In the genomic region with DNA sequence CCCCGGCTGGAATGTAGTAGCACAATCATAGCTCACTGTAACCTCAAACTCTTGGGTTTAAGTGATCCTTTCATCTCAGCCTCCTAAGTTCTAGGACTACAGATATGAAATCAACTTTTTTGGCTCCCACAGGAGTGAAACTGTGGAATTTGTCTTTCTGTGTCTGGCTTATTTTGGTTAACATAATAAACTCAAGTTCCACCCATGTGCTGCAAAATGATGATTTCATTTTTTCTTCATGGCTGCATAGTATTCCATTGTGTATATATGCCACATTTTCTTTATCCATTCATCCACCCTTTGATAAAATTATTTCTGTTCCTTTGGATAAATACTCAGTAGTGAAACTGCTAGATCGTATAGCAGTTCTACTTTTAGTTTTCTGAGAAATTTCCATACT, we compare ENCODE assay signal across 15 cellular contexts. TPM values are rescaled to one million over a fixed set of nuclear protein-coding genes. Genes with fewer than 3 reads are reported as not detected.
DNase-seq lines count a peak whose midpoint lies in the region; ATAC-seq and TF ChIP-seq lines count a peak whose summit lies in the region.
"Had no signal": no experiment of that assay in that cellular context is flagged by ENCODE, and none has a peak within 500 bp of the region (broad histone marks: within the 10 kb centered on the region; RNA-seq: fewer than 3 reads in every experiment).

No MANE protein-coding gene starts in this region.

- peaks cover 42% of the 10 kb centered on the region for H3K36me3 ChIP-seq in CD4-positive, CD25-positive, alpha-beta regulatory T cell (ENCODE audit: control insufficient read depth, insufficient read depth, low read length)
- peaks cover 10 to 42% of the 10 kb centered on the region in 2 experiments; a peak in 2 of 3 replicates for H3K36me3 ChIP-seq in HEK293 (ENCODE audit: control insufficient read depth in 2 of 2, insufficient read depth in 1 of 2, low read length in 2 of 2)
- H3K36me3 ChIP-seq in endodermal cell (ENCODE audit: control insufficient read depth, insufficient read depth, low read length) = peaks cover 76% of the 10 kb centered on the region

- no peaks in the 10 kb centered on the region for H3K27me3 ChIP-seq in CD4-positive, CD25-positive, alpha-beta regulatory T cell (ENCODE audit: control insufficient read depth, insufficient read depth, low read length)
- H3K27me3 ChIP-seq in endodermal cell (ENCODE audit: control insufficient read depth, insufficient read depth, low read length, poor library complexity, severe bottlenecking) = no peaks in the 10 kb centered on the region
- H3K27me3 ChIP-seq: BE2C; BLaER1 treated with 17β-estradiol and CSF1 and Interleukin-3, amounts not matched to agents 10 nM and 100 nM had no signal

- H3K27ac Mint-ChIP-seq in CD4-positive, CD25-positive, alpha-beta regulatory T cell = peak overlapping the region in 2 of 3 donors; percentile 31 to 35
- H3K27ac Mint-ChIP-seq in endodermal cell = no peak overlapping the region
- H3K27ac Mint-ChIP-seq: GM23338 had no signal

- 94 to 96% methylated on average over 2 of the region's 2 CpGs for WGBS in endodermal cell (ENCODE audit: insufficient coverage in 1 of 2, insufficient read length in 1 of 2), 2 experiments

- H3K9me3 Mint-ChIP-seq in CD4-positive, CD25-positive, alpha-beta regulatory T cell = peaks cover 2 to 37% (median 14%) of the 10 kb centered on the region in 7 donors
- H3K9me3 Mint-ChIP-seq in endodermal cell = peaks cover 46% of the 10 kb centered on the region

- no peak overlapping the region for H3K4me3 Mint-ChIP-seq in CD4-positive, CD25-positive, alpha-beta regulatory T cell
- no peak overlapping the region for H3K4me3 Mint-ChIP-seq in endodermal cell
- H3K4me3 Mint-ChIP-seq: CD14-positive monocyte, GM23338 had no signal

- H3K9ac ChIP-seq in endodermal cell (ENCODE audit: extremely low read depth, low read length, poor library complexity, severe bottlenecking) = no peak overlapping the region
- H3K9ac ChIP-seq: BLaER1 treated with 17β-estradiol and CSF1 and Interleukin-3, amounts not matched to agents 10 nM and 100 nM had no signal

- peaks cover 3 to 8% (median 5%) of the 10 kb centered on the region in 4 donors for H3K4me1 Mint-ChIP-seq in CD4-positive, CD25-positive, alpha-beta regulatory T cell
- H3K4me1 Mint-ChIP-seq in endodermal cell = no peaks in the 10 kb centered on the region
- H3K4me1 Mint-ChIP-seq: CD14-positive monocyte, GM23338 had no signal

- no peak for TF ChIP-seq CTCF in HEK293 (tag by site-specific recombination; IDR thresholded peaks at IDR 0.05)
- no peak for TF ChIP-seq CTCF in endodermal cell (conservative IDR thresholded peaks at IDR 0.05)

- POLR2A ChIA-PET in HEK293 (lab: Yijun Ruan, JAX) = no interaction called here

- no peak for ATAC-seq in CD4-positive, CD25-positive, alpha-beta regulatory T cell (ENCODE audit: low read depth in 2 of 2)
- ATAC-seq in GM21390 (IDR thresholded peaks at IDR 0.05; ENCODE audit: unreplicated experiment) = no peak
- ATAC-seq: GM23338 had no signal

- H3K4me3 ChIP-seq in CD4-positive, CD25-positive, alpha-beta regulatory T cell (ENCODE audit: low read depth, low read length) = no peak overlapping the region
- no peak overlapping the region for H3K4me3 ChIP-seq in HEK293 (ENCODE audit: low read depth, low read length)
- H3K4me3 ChIP-seq in endodermal cell (ENCODE audit: low read length) = peak overlapping the region; percentile 42
- H3K4me3 ChIP-seq: BLaER1 treated with 17β-estradiol and CSF1 and Interleukin-3, amounts not matched to agents 10 nM and 100 nM; GM23338; HAP-1 had no signal

- DNase-seq in CD4-positive, CD25-positive, alpha-beta regulatory T cell = no peak
- no peak for DNase-seq in endodermal cell
- DNase-seq in AML-193 (lab: John Stamatoyannopoulos, UW) = no peak
- no peak for DNase-seq in OCI-M1 (lab: John Stamatoyannopoulos, UW)
- DNase-seq: BE2C; CD4-positive, alpha-beta memory T cell; COR-L47; DMS153; DND-41 had no signal

- no peaks in the 10 kb centered on the region for H3K27me3 Mint-ChIP-seq in CD4-positive, CD25-positive, alpha-beta regulatory T cell
- no peaks in the 10 kb centered on the region for H3K27me3 Mint-ChIP-seq in endodermal cell (ENCODE audit: insufficient read depth)
- H3K27me3 Mint-ChIP-seq: CD4-positive, alpha-beta memory T cell had no signal

- H3K9me3 ChIP-seq in CD4-positive, CD25-positive, alpha-beta regulatory T cell (ENCODE audit: control insufficient read depth in 2 of 2, low read length in 2 of 2) = peaks cover 8 to 19% of the 10 kb centered on the region in 2 experiments
- H3K9me3 ChIP-seq in HEK293 (ENCODE audit: control insufficient read depth, insufficient read depth, low read depth, low read length) = no peaks in the 10 kb centered on the region
- peaks cover 46% of the 10 kb centered on the region for H3K9me3 ChIP-seq in endodermal cell (ENCODE audit: control insufficient read depth, low read length)
- H3K9me3 ChIP-seq: BE2C had no signal

- no peak overlapping the region for H3K27ac ChIP-seq in CD4-positive, CD25-positive, alpha-beta regulatory T cell (ENCODE audit: insufficient read depth, low read length, poor library complexity, severe bottlenecking)
- H3K27ac ChIP-seq in HEK293 (ENCODE audit: extremely low read depth, low read depth, low read length) (no peak overlapping the region), endodermal cell (ENCODE audit: low read depth, low read length) (no peak overlapping the region)
- H3K27ac ChIP-seq: BLaER1 treated with 17β-estradiol and CSF1 and Interleukin-3, amounts not matched to agents 10 nM and 100 nM had no signal

- H3K36me3 Mint-ChIP-seq in CD4-positive, CD25-positive, alpha-beta regulatory T cell = peaks cover 77% of the 10 kb centered on the region
- peaks cover 82% of the 10 kb centered on the region for H3K36me3 Mint-ChIP-seq in endodermal cell (ENCODE audit: low read depth)

- CTCF ChIA-PET in HEK293 (lab: Yijun Ruan, JAX) = no interaction called here

- H3K4me1 ChIP-seq in CD4-positive, CD25-positive, alpha-beta regulatory T cell (ENCODE audit: control insufficient read depth, insufficient read depth, low read length, poor library complexity, severe bottlenecking) = no peaks in the 10 kb centered on the region
- H3K4me1 ChIP-seq in HEK293 (ENCODE audit: control insufficient read depth, insufficient read depth, low read length) (no peaks in the 10 kb centered on the region), endodermal cell (ENCODE audit: control insufficient read depth, insufficient read depth, low read length) (no peaks in the 10 kb centered on the region)
- H3K4me1 ChIP-seq: BE2C; BLaER1 treated with 17β-estradiol and CSF1 and Interleukin-3, amounts not matched to agents 10 nM and 100 nM; HAP-1 had no signal

TF ChIP-seq in HEK293, 187 proteins besides CTCF, POLR2A, EP300 and RAD21 (continues in another document):
- TF ChIP-seq ZNF48 (tag by site-specific recombination; IDR thresholded peaks at IDR 0.05) (no peak), ZNF146 (tag by site-specific recombination; IDR thresholded peaks at IDR 0.05) (peak; percentile 96), ZNF350 (tag by site-specific recombination; IDR thresholded peaks at IDR 0.05) (no peak), WT1 (tag by site-specific recombination; IDR thresholded peaks at IDR 0.05) (no peak), ZNF585B (tag by site-specific recombination; IDR thresholded peaks at IDR 0.05) (no peak), ZBTB1 (tag by site-specific recombination; IDR thresholded peaks at IDR 0.05) (no peak), MEIS1 (CRISPR knock-in tag; IDR thresholded peaks at IDR 0.05; ENCODE audit: borderline replicate concordance) (no peak)
- TF ChIP-seq, protein P1, sequence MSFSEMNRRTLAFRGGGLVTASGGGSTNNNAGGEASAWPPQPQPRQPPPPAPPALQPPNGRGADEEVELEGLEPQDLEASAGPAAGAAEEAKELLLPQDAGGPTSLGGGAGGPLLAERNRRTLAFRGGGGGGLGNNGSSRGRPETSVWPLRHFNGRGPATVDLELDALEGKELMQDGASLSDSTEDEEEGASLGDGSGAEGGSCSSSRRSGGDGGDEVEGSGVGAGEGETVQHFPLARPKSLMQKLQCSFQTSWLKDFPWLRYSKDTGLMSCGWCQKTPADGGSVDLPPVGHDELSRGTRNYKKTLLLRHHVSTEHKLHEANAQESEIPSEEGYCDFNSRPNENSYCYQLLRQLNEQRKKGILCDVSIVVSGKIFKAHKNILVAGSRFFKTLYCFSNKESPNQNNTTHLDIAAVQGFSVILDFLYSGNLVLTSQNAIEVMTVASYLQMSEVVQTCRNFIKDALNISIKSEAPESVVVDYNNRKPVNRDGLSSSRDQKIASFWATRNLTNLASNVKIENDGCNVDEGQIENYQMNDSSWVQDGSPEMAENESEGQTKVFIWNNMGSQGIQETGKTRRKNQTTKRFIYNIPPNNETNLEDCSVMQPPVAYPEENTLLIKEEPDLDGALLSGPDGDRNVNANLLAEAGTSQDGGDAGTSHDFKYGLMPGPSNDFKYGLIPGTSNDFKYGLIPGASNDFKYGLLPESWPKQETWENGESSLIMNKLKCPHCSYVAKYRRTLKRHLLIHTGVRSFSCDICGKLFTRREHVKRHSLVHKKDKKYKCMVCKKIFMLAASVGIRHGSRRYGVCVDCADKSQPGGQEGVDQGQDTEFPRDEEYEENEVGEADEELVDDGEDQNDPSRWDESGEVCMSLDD (tag by site-specific recombination; IDR thresholded peaks at IDR 0.05) = no peak
- TF ChIP-seq, protein P2, sequence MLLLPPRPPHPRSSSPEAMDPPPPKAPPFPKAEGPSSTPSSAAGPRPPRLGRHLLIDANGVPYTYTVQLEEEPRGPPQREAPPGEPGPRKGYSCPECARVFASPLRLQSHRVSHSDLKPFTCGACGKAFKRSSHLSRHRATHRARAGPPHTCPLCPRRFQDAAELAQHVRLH (tag by site-specific recombination; IDR thresholded peaks at IDR 0.05) = 0 out of 2 replicates have a peak, but pooled peaks have one; percentile 40

RNA-seq across cellular contexts. Expression of a gene that starts 29.9 kb away (rescaled TPM):
- 22.0 TPM for total RNA-seq in CD4-positive, CD25-positive, alpha-beta regulatory T cell
- polyA plus RNA-seq in CD4-positive, CD25-positive, alpha-beta regulatory T cell = 10 to 100 TPM; 14.8 to 22.5 (median 19.2) TPM
- 10 to 100 TPM; 21.5 to 28.7 TPM for total RNA-seq in endodermal cell
- 20.6 TPM for polyA plus RNA-seq in endodermal cell (2013, experiment 1 of 2)
- 19.1 TPM for polyA plus RNA-seq in endodermal cell (2013, experiment 2 of 2)
